14 cellular contexts compared by ENCODE assay signal in genomic region chr1:170807432-170807831, GRCh38.
DNase-seq lines count a peak whose midpoint lies in the region; ATAC-seq and TF ChIP-seq lines count a peak whose summit lies in the region.
"Had no signal": no experiment of that assay in that cellular context is flagged by ENCODE, and none has a peak within 500 bp of the region (broad histone marks: within the 10 kb centered on the region; RNA-seq: fewer than 3 reads in every experiment).

No MANE protein-coding gene starts in this region.

- no peak overlapping the region for H2BK120ac ChIP-seq in IMR-90 (ENCODE audit: low read depth, low read length)

- TF ChIP-seq RAD21 in IMR-90 (IDR thresholded peaks at IDR 0.05; ENCODE audit: low read length) = no peak

- ATAC-seq in IMR-90 (ENCODE audit: low read depth) = peak; percentile 64
- ATAC-seq in activated CD8-positive, alpha-beta memory T cell treated with anti-CD3 and anti-CD28 coated beads, Interleukin-2, amount 10 ng/mL, durations not matched to agents 7 days and 5 days = no peak
- no peak for ATAC-seq in HG02885 (IDR thresholded peaks at IDR 0.05; ENCODE audit: poor library complexity, unreplicated experiment)
- ATAC-seq in GM18520 (IDR thresholded peaks at IDR 0.05; ENCODE audit: unreplicated experiment) = no peak
- ATAC-seq: activated CD4-positive, CD25-positive, alpha-beta regulatory T cell treated with anti-CD3 and anti-CD28 coated beads, Interleukin-2, amount 50 U/mL, for 24 hours had no signal

- H2BK15ac ChIP-seq in IMR-90 (ENCODE audit: low read depth, low read length) = no peak overlapping the region

- intact Hi-C loops in IMR-90 (cut with micrococcal nuclease) = no loop called here
- intact Hi-C loops in breast epithelium (cut with DNase I; ENCODE audit: low total_unique reads) = no loop called here

- no peak overlapping the region for H2AK9ac ChIP-seq in IMR-90 (replicated peaks; ENCODE audit: low read depth, low read length, poor library complexity)

- in situ Hi-C loops in IMR-90 (cut with MboI; ENCODE audit: low sequenced_read_pairs) = no loop called here

- H2BK5ac ChIP-seq in IMR-90 (ENCODE audit: low read depth, low read length, poor library complexity, severe bottlenecking) = no peak overlapping the region

- H4K8ac ChIP-seq in IMR-90 (ENCODE audit: low read depth in 2 of 2, low read length in 2 of 2) = no peak overlapping the region

- no peak overlapping the region for H2AFZ ChIP-seq in IMR-90 (replicated peaks; ENCODE audit: low read length, poor library complexity)

- no peak overlapping the region for H3K23ac ChIP-seq in IMR-90 (ENCODE audit: low read depth, low read length)

- H3K79me1 ChIP-seq in IMR-90 (ENCODE audit: low read depth in 1 of 2, low read length in 2 of 2) = no peaks in the 10 kb centered on the region

- no peak for TF ChIP-seq CTCF in AG04450 (IDR thresholded peaks at IDR 0.05; ENCODE audit: low read depth, low read length)
- TF ChIP-seq CTCF in IMR-90 (conservative IDR thresholded peaks at IDR 0.05; ENCODE audit: low read depth, low read length) = no peak
- TF ChIP-seq CTCF in breast epithelium (IDR thresholded peaks at IDR 0.05) = no peak
- TF ChIP-seq CTCF in kidney epithelial cell (IDR thresholded peaks at IDR 0.05; ENCODE audit: insufficient read depth, low read length, poor library complexity, severe bottlenecking) = no peak

- H3K9me3 Mint-ChIP-seq in activated CD8-positive, alpha-beta memory T cell treated with anti-CD3 and anti-CD28 coated beads, Interleukin-2, amount 10 ng/mL, durations not matched to agents 7 days and 5 days (ENCODE audit: low read depth) = no peaks in the 10 kb centered on the region

- H3K4ac ChIP-seq in IMR-90 (ENCODE audit: low read depth, low read length) = 0 out of 2 replicates have a peak overlapping the region, but pooled peaks have one; percentile 4

- no peak overlapping the region for H3K4me3 ChIP-seq in AG04450 (ENCODE audit: low read depth, low read length)
- H3K4me3 ChIP-seq in IMR-90 (ENCODE audit: insufficient read depth, low read depth, low read length) = no peak overlapping the region
- no peak overlapping the region for H3K4me3 ChIP-seq in breast epithelium
- no peak overlapping the region for H3K4me3 ChIP-seq in kidney epithelial cell (ENCODE audit: low read depth, low read length)

- dilution Hi-C loops in IMR-90 (cut with HindIII; ENCODE audit: low sequenced_read_pairs, unreplicated experiment) = no loop called here

- CTCF ChIA-PET in AG04450 (lab: Charles Lee) = interaction anchor here (1.0 to 1.2 kb wide), 4 partner anchors 74 to 420 kb away, joined by 3 to 4 read pairs (median 3); no protein-coding TSS in a partner anchor
- CTCF ChIA-PET in IMR-90 (lab: Yijun Ruan, JAX) = interaction anchor here (0.5 kb wide), 1 partner anchor 10 kb away, joined by 5 read pairs; no protein-coding TSS in a partner anchor
- CTCF ChIA-PET in activated CD8-positive, alpha-beta memory T cell treated with anti-CD3 and anti-CD28 coated beads, Interleukin-2, amount 10 ng/mL, durations not matched to agents 7 days and 5 days (lab: Charles Lee) = no interaction called here

- peak overlapping the region; percentile 9; the same call in 1 of the 2 replicates for H3K18ac ChIP-seq in IMR-90 (ENCODE audit: low read depth, low read length)

- no peaks in the 10 kb centered on the region for H3K9me3 ChIP-seq in AG04450 (ENCODE audit: control insufficient read depth, insufficient read depth, low read length)
- H3K9me3 ChIP-seq in IMR-90 (ENCODE audit: control insufficient read depth, insufficient read depth, low read length) = no peaks in the 10 kb centered on the region
- H3K9me3 ChIP-seq in breast epithelium = no peaks in the 10 kb centered on the region

- 0 out of 2 replicates have a peak, but pooled peaks cover 3% of the 10 kb centered on the region for H3K9me1 ChIP-seq in IMR-90 (ENCODE audit: insufficient read depth, low read length)

- no peak overlapping the region for H3K27ac Mint-ChIP-seq in activated CD8-positive, alpha-beta memory T cell treated with anti-CD3 and anti-CD28 coated beads, Interleukin-2, amount 10 ng/mL, durations not matched to agents 7 days and 5 days
- H3K27ac Mint-ChIP-seq: activated T-cell treated with anti-CD3 and anti-CD28 coated beads, Interleukin-2, amount 50 U/mL, for 24 hours had no signal

- no peak overlapping the region for H3K4me3 Mint-ChIP-seq in activated CD8-positive, alpha-beta memory T cell treated with anti-CD3 and anti-CD28 coated beads, Interleukin-2, amount 10 ng/mL, durations not matched to agents 7 days and 5 days
- H3K4me3 Mint-ChIP-seq: activated T-cell treated with anti-CD3 and anti-CD28 coated beads, Interleukin-2, amount 50 U/mL, for 24 hours had no signal

- WGBS in IMR-90 (ENCODE audit: extremely low coverage in 2 of 2, insufficient read length in 1 of 2), 2 experiments = no CpG with 5 or more reads among the region's 4 CpGs

- DNase-seq in AG04450 (ENCODE audit: low read depth, low spot score) (peak; percentile 51), IMR-90 (peak; percentile 84), breast epithelium (ENCODE audit: low spot score in 2 of 2) (no peak), kidney epithelial cell (ENCODE audit: low read depth) (peak; percentile 10), GOT3 (lab: John Stamatoyannopoulos, UW) (no peak)
- no peak for DNase-seq in activated CD8-positive, alpha-beta memory T cell treated with anti-CD3 and anti-CD28 coated beads, Interleukin-2, amount 10 ng/mL, durations not matched to agents 7 days and 5 days
- DNase-seq: activated T-cell treated with anti-CD3 and anti-CD28 coated beads, Interleukin-2, amount 50 U/mL, for 24 hours; amygdala; NCI-H2081 treated with DMSO at 0.1 percent for 48 hours; stimulated activated CD4-positive, alpha-beta T cell treated with anti-CD3 and anti-CD28 coated beads, Interleukin-12 subunit alpha, Interleukin-12 subunit beta, amount 100 ng/mL, for 4 hours; trophoblast cell had no signal

- H3K4me1 ChIP-seq in IMR-90 (ENCODE audit: control insufficient read depth, insufficient read depth, low read length) (peaks cover 11% of the 10 kb centered on the region), breast epithelium (peaks cover 0 to 7% of the 10 kb centered on the region in 2 donors)

- H3K56ac ChIP-seq in IMR-90 (ENCODE audit: extremely low read depth, insufficient read depth, low read length) = no peak overlapping the region

- H3K9ac ChIP-seq in IMR-90 (ENCODE audit: low read depth, low read length) = no peak overlapping the region

- H4K91ac ChIP-seq in IMR-90 (ENCODE audit: insufficient read depth, low read depth, low read length) = no peak overlapping the region

- TF ChIP-seq POLR2A in IMR-90 (IDR thresholded peaks at IDR 0.05; ENCODE audit: low read depth, low read length) = no peak
- TF ChIP-seq POLR2A in breast epithelium (IDR thresholded peaks at IDR 0.05) = no peak

- BruUV-seq in IMR-90 (replicated peaks; lab: Mats Ljungman, UMichigan) = no TSS peak

- H3K4me2 ChIP-seq in IMR-90 (ENCODE audit: low read depth, low read length) = no peak overlapping the region

- H4K5ac ChIP-seq in IMR-90 (ENCODE audit: low read depth, low read length) = no peak overlapping the region

- peak overlapping the region; percentile 48; the same call in 1 of the 2 replicates for H2BK20ac ChIP-seq in IMR-90 (ENCODE audit: low read depth, low read length)

- H3K36me3 Mint-ChIP-seq in activated CD8-positive, alpha-beta memory T cell treated with anti-CD3 and anti-CD28 coated beads, Interleukin-2, amount 10 ng/mL, durations not matched to agents 7 days and 5 days = no peaks in the 10 kb centered on the region

- no peak overlapping the region for H3K14ac ChIP-seq in IMR-90 (replicated peaks; ENCODE audit: low read depth, low read length)

- POLR2A ChIA-PET in AG04450 (lab: Yijun Ruan, JAX) (no interaction called here), IMR-90 (lab: Charles Lee; ENCODE audit: unreplicated experiment) (no interaction called here)

- H3K27me3 ChIP-seq in AG04450 (ENCODE audit: control insufficient read depth, insufficient read depth, low read length) = no peaks in the 10 kb centered on the region
- H3K27me3 ChIP-seq in IMR-90 (ENCODE audit: control insufficient read depth, insufficient read depth, low read length) = no peaks in the 10 kb centered on the region
- no peaks in the 10 kb centered on the region for H3K27me3 ChIP-seq in breast epithelium
- no peaks in the 10 kb centered on the region for H3K27me3 ChIP-seq in kidney epithelial cell (ENCODE audit: control insufficient read depth, insufficient read depth, low read length)

- H3K27me3 Mint-ChIP-seq in activated CD8-positive, alpha-beta memory T cell treated with anti-CD3 and anti-CD28 coated beads, Interleukin-2, amount 10 ng/mL, durations not matched to agents 7 days and 5 days = no peaks in the 10 kb centered on the region

- no peaks in the 10 kb centered on the region for H3K36me3 ChIP-seq in IMR-90 (ENCODE audit: control insufficient read depth, insufficient read depth, low read length)
- no peaks in the 10 kb centered on the region for H3K36me3 ChIP-seq in breast epithelium
- H3K36me3 ChIP-seq in kidney epithelial cell (ENCODE audit: control insufficient read depth, insufficient read depth, low read length) = no peaks in the 10 kb centered on the region

- H3K27ac ChIP-seq in AG04450 (ENCODE audit: low read depth, low read length) (no peak overlapping the region), IMR-90 (ENCODE audit: insufficient read depth, low read length) (peak overlapping the region; percentile 62; the same call in 1 of the 2 replicates), breast epithelium (peak overlapping the region; percentile 70 to 78)

- no peaks in the 10 kb centered on the region for H4K20me1 ChIP-seq in IMR-90 (ENCODE audit: insufficient read depth, low read length)

- H2AK5ac ChIP-seq in IMR-90 (ENCODE audit: low read depth, low read length) = no peak overlapping the region

- no peaks in the 10 kb centered on the region for H3K4me1 Mint-ChIP-seq in activated CD8-positive, alpha-beta memory T cell treated with anti-CD3 and anti-CD28 coated beads, Interleukin-2, amount 10 ng/mL, durations not matched to agents 7 days and 5 days

TF ChIP-seq in IMR-90, 13 proteins besides CTCF, POLR2A, EP300 and RAD21:
- TF ChIP-seq RFX5 (IDR thresholded peaks at IDR 0.05; ENCODE audit: low read depth, low read length) (no peak), RCOR1 (IDR thresholded peaks at IDR 0.05; ENCODE audit: insufficient replicate concordance, low read length) (no peak), CEBPB (IDR thresholded peaks at IDR 0.05; ENCODE audit: low read depth, low read length) (peak; percentile 67), MAFK (IDR thresholded peaks at IDR 0.05; ENCODE audit: low read depth, low read length) (no peak), MXI1 (IDR thresholded peaks at IDR 0.05; ENCODE audit: borderline replicate concordance, low read depth, low read length) (no peak), FOS (IDR thresholded peaks at IDR 0.05; ENCODE audit: low read depth, low read length) (peak; percentile 40; the same call in 1 of the 2 replicates), MAZ (IDR thresholded peaks at IDR 0.05; ENCODE audit: borderline replicate concordance, low read depth, low read length) (no peak), NFE2L2 (IDR thresholded peaks at IDR 0.05; ENCODE audit: low read depth, low read length) (no peak)

Comparison
In these comparisons a context has a peak if more than half of its experiments do, and no peak if none do; other contexts are left out.
1. DNase-seq: peak in AG04450 (single experiment), IMR-90 (single experiment) and kidney epithelial cell (single experiment); none in breast epithelium (0 of 2), activated CD8-positive, alpha-beta memory T cell treated with anti-CD3 and anti-CD28 coated beads, Interleukin-2, amount 10 ng/mL, durations not matched to agents 7 days and 5 days (single experiment) and GOT3 (single experiment).